8 cellular contexts compared by ENCODE assay signal in genomic region chr4:101191302-101192098, GRCh38.
DNase-seq lines count a peak whose midpoint lies in the region; TF ChIP-seq lines count a peak whose summit lies in the region.

No MANE protein-coding gene starts in this region.

- H3K9me3 Mint-ChIP-seq in T-helper 2 cell treated with Interferon-gamma antibody and Interleukin-4, amounts not matched to agents 5 μg/mL and 100 μg/mL, for 36 hours = no peaks in the 10 kb centered on the region
- no peaks in the 10 kb centered on the region for H3K9me3 Mint-ChIP-seq in activated naive CD8-positive, alpha-beta T cell treated with anti-CD3 and anti-CD28 coated beads for 36 hours

- H3K27ac ChIP-seq in stomach smooth muscle (ENCODE audit: low read length) = peak overlapping the region; percentile 69

- no peaks in the 10 kb centered on the region for H3K36me3 ChIP-seq in stomach smooth muscle (ENCODE audit: control insufficient read depth in 2 of 2, insufficient read depth in 2 of 2, low read length in 2 of 2)

- H3K4me1 Mint-ChIP-seq in T-helper 2 cell treated with Interferon-gamma antibody and Interleukin-4, amounts not matched to agents 5 μg/mL and 100 μg/mL, for 36 hours (ENCODE audit: low read depth) = peaks cover 19% of the 10 kb centered on the region
- H3K4me1 Mint-ChIP-seq in activated naive CD8-positive, alpha-beta T cell treated with anti-CD3 and anti-CD28 coated beads for 36 hours = peaks cover 18% of the 10 kb centered on the region

- peak overlapping the region in 1 of 2 donors; percentile 12 for H3K9ac ChIP-seq in stomach smooth muscle (ENCODE audit: low read length in 2 of 2)

- TF ChIP-seq CTCF in choroid plexus epithelial cell (conservative IDR thresholded peaks at IDR 0.05; ENCODE audit: low read depth, low read length) = no peak

- H3K27me3 ChIP-seq in stomach smooth muscle (ENCODE audit: control insufficient read depth in 1 of 2, insufficient read depth in 2 of 2, low read length in 2 of 2) = no peaks in the 10 kb centered on the region

- H3K27ac Mint-ChIP-seq in T-helper 2 cell treated with Interferon-gamma antibody and Interleukin-4, amounts not matched to agents 5 μg/mL and 100 μg/mL, for 36 hours = no peak overlapping the region
- no peak overlapping the region for H3K27ac Mint-ChIP-seq in activated naive CD8-positive, alpha-beta T cell treated with anti-CD3 and anti-CD28 coated beads for 36 hours

- no peak overlapping the region for H3K4me3 Mint-ChIP-seq in T-helper 2 cell treated with Interferon-gamma antibody and Interleukin-4, amounts not matched to agents 5 μg/mL and 100 μg/mL, for 36 hours
- no peak overlapping the region for H3K4me3 Mint-ChIP-seq in activated naive CD8-positive, alpha-beta T cell treated with anti-CD3 and anti-CD28 coated beads for 36 hours

- peaks cover 16% of the 10 kb centered on the region for H3K4me1 ChIP-seq in stomach smooth muscle (ENCODE audit: control insufficient read depth, insufficient read depth, low read length)

- H3K27me3 Mint-ChIP-seq in T-helper 2 cell treated with Interferon-gamma antibody and Interleukin-4, amounts not matched to agents 5 μg/mL and 100 μg/mL, for 36 hours (ENCODE audit: low read depth) = no peaks in the 10 kb centered on the region
- H3K27me3 Mint-ChIP-seq in activated naive CD8-positive, alpha-beta T cell treated with anti-CD3 and anti-CD28 coated beads for 36 hours = no peaks in the 10 kb centered on the region

- DNase-seq in M059J (ENCODE audit: low read depth) = peak; percentile 82
- peak; percentile 87 for DNase-seq in choroid plexus epithelial cell (ENCODE audit: low read depth)
- peak; percentile 34 for DNase-seq in left kidney (ENCODE audit: low read depth, low spot score)
- no peak for DNase-seq in activated CD4-positive, alpha-beta T cell treated with anti-CD3 and anti-CD28 coated beads, Interleukin-2, amount 50 U/mL, for 4 hours
- DNase-seq in T-helper 2 cell treated with Interferon-gamma antibody and Interleukin-4, amounts not matched to agents 5 μg/mL and 100 μg/mL, for 36 hours (ENCODE audit: low spot score) = no peak
- no peak for DNase-seq in SKM-1 (lab: John Stamatoyannopoulos, UW; ENCODE audit: unreplicated experiment)
- no peak for DNase-seq in activated naive CD8-positive, alpha-beta T cell treated with anti-CD3 and anti-CD28 coated beads for 36 hours

- H3K36me3 Mint-ChIP-seq in T-helper 2 cell treated with Interferon-gamma antibody and Interleukin-4, amounts not matched to agents 5 μg/mL and 100 μg/mL, for 36 hours (ENCODE audit: low read depth) = peaks cover 2% of the 10 kb centered on the region
- H3K36me3 Mint-ChIP-seq in activated naive CD8-positive, alpha-beta T cell treated with anti-CD3 and anti-CD28 coated beads for 36 hours = peaks cover 7% of the 10 kb centered on the region

- no peaks in the 10 kb centered on the region for H3K9me3 ChIP-seq in stomach smooth muscle (ENCODE audit: control insufficient read depth in 2 of 2, low read length in 2 of 2)

- no peak overlapping the region for H3K4me3 ChIP-seq in choroid plexus epithelial cell (ENCODE audit: low read depth, low read length)
- peak overlapping the region; percentile 23 to 39 for H3K4me3 ChIP-seq in stomach smooth muscle (ENCODE audit: low read length in 2 of 2)

Comparison
In these comparisons a context has a peak if more than half of its experiments do, and no peak if none do; other contexts are left out.
1. DNase-seq: peak in M059J (single experiment), choroid plexus epithelial cell (single experiment) and left kidney (single experiment); none in activated CD4-positive, alpha-beta T cell treated with anti-CD3 and anti-CD28 coated beads, Interleukin-2, amount 50 U/mL, for 4 hours (0 of 2), T-helper 2 cell treated with Interferon-gamma antibody and Interleukin-4, amounts not matched to agents 5 μg/mL and 100 μg/mL, for 36 hours (single experiment), SKM-1 (single experiment) and activated naive CD8-positive, alpha-beta T cell treated with anti-CD3 and anti-CD28 coated beads for 36 hours (single experiment).